13 cellular contexts compared by ENCODE assay signal in genomic region chr10:46577624-46578474, GRCh38. TPM values are rescaled to one million over a fixed set of nuclear protein-coding genes. Genes with fewer than 3 reads are reported as not detected.
A peak's percentile ranks its signal among the peaks of the same experiment; 100 is the strongest.
DNase-seq lines count a peak whose midpoint lies in the region; ATAC-seq, FAIRE-seq and TF ChIP-seq lines count a peak whose summit lies in the region.
"Not testable (repeated sequence)": the region's sequence is repeated elsewhere in the genome, so short reads cannot be mapped to it uniquely, and the experiment has no call there.
"Had no signal": no experiment of that assay in that cellular context is flagged by ENCODE, and none has a peak within 500 bp of the region (broad histone marks: within the 10 kb centered on the region; RNA-seq: fewer than 3 reads in every experiment).

No MANE protein-coding gene starts in this region.

- H3K4me3 ChIP-seq in GM23248 (peak overlapping the region; percentile 40; the same call in 1 of the 2 replicates), esophagus muscularis mucosa (peak overlapping the region in 3 of 4 donors; percentile 26 to 45 (median 27)), iPS-15b (ENCODE audit: low read depth, low read length) (peak overlapping the region; percentile 32), suprapubic skin (peak overlapping the region; percentile 39)
- not testable (repeated sequence) for H3K4me3 ChIP-seq in adipocyte (ENCODE audit: low read length); HepG2 (replicated peaks in 1 of 3; ENCODE audit: insufficient read depth in 1 of 3, low read depth in 2 of 3, low read length in 3 of 3)

- not testable (repeated sequence) for BruUV-seq in HepG2 (replicated peaks; lab: Mats Ljungman, UMichigan)

- not testable (repeated sequence) for H4K20me1 ChIP-seq in GM23248 (ENCODE audit: insufficient read depth); HepG2 (ENCODE audit: insufficient read depth, low read length)

- not testable (repeated sequence) for H3K9me3 ChIP-seq in GM23248 (ENCODE audit: low read depth); adipocyte (ENCODE audit: control insufficient read depth, low read length); esophagus muscularis mucosa; iPS-15b (ENCODE audit: control insufficient read depth, insufficient read depth, low read length); HepG2 (ENCODE audit: low read length); suprapubic skin

- TF ChIP-seq CTCF in esophagus muscularis mucosa (IDR thresholded peaks at IDR 0.05); HepG2 (CRISPR knock-in tag; IDR thresholded peaks at IDR 0.05); suprapubic skin (IDR thresholded peaks at IDR 0.05): not testable (repeated sequence)

- POLR2A ChIA-PET in HepG2 (lab: Yijun Ruan, JAX), result not testable (repeated sequence)

- H3F3A ChIP-seq in GM23248 (ENCODE audit: insufficient read depth), result not testable (repeated sequence)

- WGBS in GM23248 (ENCODE audit: low coverage in 1 of 2, low lambda C conversion rate in 2 of 2, missing lambda C conversion rate in 2 of 2), 2 experiments, result 8 to 16% methylated on average over 28 to 32 of the region's 50 CpGs
- WGBS in esophagus muscularis mucosa, result no CpG with 5 or more reads among the region's 50 CpGs
- 38% methylated on average over 28 of the region's 50 CpGs for WGBS in HepG2 (ENCODE audit: low lambda C conversion rate)
- no CpG with 5 or more reads among the region's 50 CpGs for WGBS in suprapubic skin

- CTCF ChIA-PET in HepG2 (lab: Yijun Ruan, JAX; ENCODE audit: low intra/inter-chr PET ratio, low total read pairs), result not testable (repeated sequence)

- not testable (repeated sequence) for H3K4me2 ChIP-seq in GM23248 (ENCODE audit: unreplicated experiment)
- peak overlapping the region; percentile 39; the same call in 1 of the 2 replicates for H3K4me2 ChIP-seq in HepG2 (ENCODE audit: low read depth, low read length)

- H3K36me3 ChIP-seq in GM23248 (ENCODE audit: low read depth); adipocyte (ENCODE audit: control insufficient read depth, insufficient read depth, low read length, severe bottlenecking); esophagus muscularis mucosa; iPS-15b (ENCODE audit: control insufficient read depth, insufficient read depth, low read length); HepG2 (replicated peaks in 1 of 2; ENCODE audit: control insufficient read depth in 1 of 2, insufficient read depth in 2 of 2, low read length in 2 of 2); suprapubic skin: not testable (repeated sequence)

- DNase-seq in GM23248 (peak; percentile 6), adipocyte (ENCODE audit: low read depth) (peak; percentile 0), posterior vena cava (ENCODE audit: low spot score) (peak; percentile 68), suprapubic skin (ENCODE audit: low spot score in 2 of 2) (peak in 1 of 2 donors; percentile 27)
- not testable (repeated sequence) for DNase-seq in esophagus muscularis mucosa (ENCODE audit: extremely low spot score); HepG2 (ENCODE audit: low spot score)

- not testable (repeated sequence) for H3K9me2 ChIP-seq in GM23248 (ENCODE audit: insufficient read depth)

- intact Hi-C loops in esophagus muscularis mucosa (cut with DNase I); HepG2 (cut with micrococcal nuclease; ENCODE audit: unreplicated experiment); posterior vena cava (cut with DNase I): not testable (repeated sequence)

- H3K27me3 ChIP-seq in GM23248 (replicated peaks; ENCODE audit: insufficient read depth); adipocyte (replicated peaks; ENCODE audit: control insufficient read depth, insufficient read depth, low read length); HepG2 (ENCODE audit: control insufficient read depth in 1 of 2, insufficient read depth in 2 of 2, low read length in 2 of 2); suprapubic skin: not testable (repeated sequence)
- H3K27me3 ChIP-seq in esophagus muscularis mucosa (peaks cover 0 to 14% (median 0%) of the 10 kb centered on the region in 4 donors), iPS-15b (ENCODE audit: control insufficient read depth, insufficient read depth, low read length) (peaks cover 12% of the 10 kb centered on the region)

- TF ChIP-seq RAD21 in HepG2 (CRISPR knock-in tag; IDR thresholded peaks at IDR 0.05), result not testable (repeated sequence)

- H3K4me1 ChIP-seq in GM23248 (ENCODE audit: insufficient read depth); adipocyte (ENCODE audit: control insufficient read depth, insufficient read depth, low read length); esophagus muscularis mucosa; iPS-15b (ENCODE audit: control insufficient read depth, insufficient read depth, low read length); HepG2 (ENCODE audit: insufficient read depth, low read length); suprapubic skin: not testable (repeated sequence)

- not testable (repeated sequence) for H3K9ac ChIP-seq in GM23248; adipocyte (ENCODE audit: low read length); iPS-15b (ENCODE audit: low read depth, low read length); HepG2 (ENCODE audit: insufficient read depth, low read depth, low read length)

- FAIRE-seq in HepG2 (lab: Jason Lieb, UNC), result not testable (repeated sequence)

- not testable (repeated sequence) for TF ChIP-seq EP300 in esophagus muscularis mucosa (IDR thresholded peaks at IDR 0.05); HepG2 (IDR thresholded peaks at IDR 0.05; ENCODE audit: low read depth in 2 of 2, low read length in 2 of 2); HepG2 (CRISPR knock-in tag; IDR thresholded peaks at IDR 0.05; ENCODE audit: borderline replicate concordance); suprapubic skin (IDR thresholded peaks at IDR 0.05)

- not testable (repeated sequence) for H3K79me2 ChIP-seq in GM23248 (ENCODE audit: insufficient read depth); HepG2 (ENCODE audit: insufficient read depth, low read length)

- not testable (repeated sequence) for TF ChIP-seq POLR2A in esophagus muscularis mucosa (IDR thresholded peaks at IDR 0.05; ENCODE audit: low read depth); HepG2 (IDR thresholded peaks at IDR 0.05; ENCODE audit: insufficient read depth in 1 of 2, low read depth in 2 of 2, low read length in 2 of 2); suprapubic skin (IDR thresholded peaks at IDR 0.05)

- not testable (repeated sequence) for H2AFZ ChIP-seq in GM23248; HepG2 (ENCODE audit: low read length)

- peak; percentile 7; the same call in 2 of the 3 replicates for ATAC-seq in HepG2

- in situ Hi-C loops in GM23248 (cut with MboI); HepG2 (cut with HindIII; ENCODE audit: extremely low pct_ligation_motif_present, low pct_unique_long_range_greater_than_20kb): not testable (repeated sequence)

- H3K27ac ChIP-seq in GM23248; esophagus muscularis mucosa (replicated peaks in 1 of 4); HepG2 (ENCODE audit: extremely low read length, insufficient read depth, low read length); suprapubic skin: not testable (repeated sequence)

RNA-seq across cellular contexts. Expression of gene SYT15, which starts 1.1 kb away (rescaled TPM):
- 0.89 and 1.2 TPM in 2 replicates for total RNA-seq in GM23248 (2014; rRNA removed; shearing (Covaris generic))
- polyA plus RNA-seq in GM23248 (2016; fragmentation: Nextera tagmentation; extraction: Ambion mirVana), result 2.3 and 3.0 TPM in 2 replicates
- total RNA-seq in esophagus muscularis mucosa, result 1 to 10 TPM; 2.1 to 7.4 (median 5.4) TPM
- 0.24 and 0.38 TPM in 2 replicates for total RNA-seq in HepG2 (2016; rRNA removed; fragmentation: Illumina TruSeq; extraction: Trizol)
- total RNA-seq in HepG2 (2016; cell fraction: cytosol; rRNA removed; fragmentation: Illumina TruSeq; extraction: Trizol; ENCODE audit: low read depth), result 0.40 TPM in 1 of 2 replicates, not detected in the other
- 0.19 and 0.34 TPM in 2 replicates for total RNA-seq in HepG2 (2016; cell fraction: insoluble cytoplasmic fraction; rRNA removed; fragmentation: Illumina TruSeq; extraction: Trizol)
- total RNA-seq in HepG2 (2016; cell fraction: membrane; rRNA removed; fragmentation: Illumina TruSeq; extraction: Trizol), result 0.24 and 0.37 TPM in 2 replicates
- 0.43 and 0.47 TPM in 2 replicates for total RNA-seq in HepG2 (2016; cell fraction: nucleus; rRNA removed; fragmentation: Illumina TruSeq; extraction: Trizol)
- 0.24 and 0.29 TPM in 2 replicates for polyA plus RNA-seq in HepG2 (2011; rRNA removed)
- polyA plus RNA-seq in HepG2 (2011; cell fraction: cytosol; rRNA removed), result 0.13 and 0.15 TPM in 2 replicates
- 0.51 and 0.57 TPM in 2 replicates for polyA plus RNA-seq in HepG2 (2011; cell fraction: nucleus; rRNA removed)
- polyA plus RNA-seq in HepG2 (2012), result 3.1 and 5.1 TPM in 2 replicates
- polyA plus RNA-seq in HepG2 (2016; cell fraction: cytosol; fragmentation: Illumina TruSeq; extraction: Trizol; ENCODE audit: low read depth), result 0.25 TPM in 1 of 2 replicates, not detected in the other
- 0.30 and 0.46 TPM in 2 replicates for polyA plus RNA-seq in HepG2 (2016; cell fraction: insoluble cytoplasmic fraction; fragmentation: Illumina TruSeq; extraction: Trizol; ENCODE audit: low read depth)
- polyA plus RNA-seq in HepG2 (2016; cell fraction: membrane; fragmentation: Illumina TruSeq; extraction: Trizol; ENCODE audit: low read depth), result 0.15 and 0.24 TPM in 2 replicates
- 0.45 and 1.1 TPM in 2 replicates for polyA plus RNA-seq in HepG2 (2016; cell fraction: nucleus; fragmentation: Illumina TruSeq; extraction: Trizol; ENCODE audit: insufficient read depth, low read depth)
- 0.70 and 0.86 TPM in 2 replicates for polyA minus RNA-seq in HepG2 (2011; rRNA and poly(A)+ RNA removed; ENCODE audit: low replicate concordance)
- polyA minus RNA-seq in HepG2 (2011; cell fraction: cytosol; rRNA and poly(A)+ RNA removed), result not detected in 2 replicates
- polyA minus RNA-seq in HepG2 (2011; cell fraction: nucleus; rRNA and poly(A)+ RNA removed), result 1.9 and 2.8 TPM in 2 replicates
- total RNA-seq in posterior vena cava, result 1 to 10 TPM; 5.9 to 6.8 TPM
- 1 to 10 TPM in 3 of 4 donors, under 1 TPM in 1; 0.26 to 4.0 (median 2.6) TPM for total RNA-seq in suprapubic skin
- total RNA-seq: PC-3 had no signal

RNA-seq across cellular contexts. Expression of gene GPRIN2, which starts 21.4 kb away (rescaled TPM):
- total RNA-seq in GM23248 (2014; rRNA removed; shearing (Covaris generic)), result not detected in 2 replicates
- polyA plus RNA-seq in GM23248 (2016; fragmentation: Nextera tagmentation; extraction: Ambion mirVana) (not detected in 2 replicates), HepG2 (2011; rRNA removed) (not detected in 2 replicates)
- total RNA-seq in esophagus muscularis mucosa (1 to 10 TPM in 2 of 4 donors, not detected in 2; 1.3 to 2.2 TPM), HepG2 (2016; rRNA removed; fragmentation: Illumina TruSeq; extraction: Trizol) (not detected in 2 replicates), posterior vena cava (not detected), suprapubic skin (10 to 100 TPM; 32.8 to 61.2 (median 40.4) TPM)
- total RNA-seq in HepG2 (2016; cell fraction: cytosol; rRNA removed; fragmentation: Illumina TruSeq; extraction: Trizol; ENCODE audit: low read depth), result not detected in 2 replicates
- total RNA-seq in HepG2 (2016; cell fraction: insoluble cytoplasmic fraction; rRNA removed; fragmentation: Illumina TruSeq; extraction: Trizol), result not detected in 2 replicates
- not detected in 2 replicates for total RNA-seq in HepG2 (2016; cell fraction: membrane; rRNA removed; fragmentation: Illumina TruSeq; extraction: Trizol)
- total RNA-seq in HepG2 (2016; cell fraction: nucleus; rRNA removed; fragmentation: Illumina TruSeq; extraction: Trizol), result not detected in 2 replicates
- polyA plus RNA-seq in HepG2 (2011; cell fraction: cytosol; rRNA removed), result not detected in 2 replicates
- not detected in 2 replicates for polyA plus RNA-seq in HepG2 (2011; cell fraction: nucleus; rRNA removed)
- not detected in 2 replicates for polyA plus RNA-seq in HepG2 (2012)
- polyA plus RNA-seq in HepG2 (2016; cell fraction: cytosol; fragmentation: Illumina TruSeq; extraction: Trizol; ENCODE audit: low read depth), result not detected in 2 replicates
- not detected in 2 replicates for polyA plus RNA-seq in HepG2 (2016; cell fraction: insoluble cytoplasmic fraction; fragmentation: Illumina TruSeq; extraction: Trizol; ENCODE audit: low read depth)
- polyA plus RNA-seq in HepG2 (2016; cell fraction: membrane; fragmentation: Illumina TruSeq; extraction: Trizol; ENCODE audit: low read depth), result not detected in 2 replicates
- not detected in 2 replicates for polyA plus RNA-seq in HepG2 (2016; cell fraction: nucleus; fragmentation: Illumina TruSeq; extraction: Trizol; ENCODE audit: insufficient read depth, low read depth)
- polyA minus RNA-seq in HepG2 (2011; rRNA and poly(A)+ RNA removed; ENCODE audit: low replicate concordance), result not detected in 2 replicates
- polyA minus RNA-seq in HepG2 (2011; cell fraction: cytosol; rRNA and poly(A)+ RNA removed), result not detected in 2 replicates
- polyA minus RNA-seq in HepG2 (2011; cell fraction: nucleus; rRNA and poly(A)+ RNA removed), result not detected in 2 replicates
- total RNA-seq: CD8-positive, alpha-beta memory T cell; H4; Right ventricle myocardium superior; RPMI7951 had no signal
- polyA plus RNA-seq: CD8-positive, alpha-beta memory T cell; IgD-negative memory B cell had no signal

Comparison
In these comparisons a context has a peak if more than half of its experiments do, and no peak if none do; other contexts are left out.
1. RNA of gene GPRIN2, which starts 21.4 kb away (total RNA-seq): 32.8 to 61.2 TPM in suprapubic skin; 1.3 to 2.2 TPM in esophagus muscularis mucosa, not detected in HepG2, not detected in GM23248 and not detected in posterior vena cava; every median in the first group is over 10 times any median in the second.